Comparison of ENCODE assay signal across 12 cellular contexts in genomic region chr14:101361044-101361443, GRCh38.
DNase-seq lines count a peak whose midpoint lies in the region; ATAC-seq and TF ChIP-seq lines count a peak whose summit lies in the region.
"Had no signal": no experiment of that assay in that cellular context is flagged by ENCODE, and none has a peak within 500 bp of the region (broad histone marks: within the 10 kb centered on the region; RNA-seq: fewer than 3 reads in every experiment).

No MANE protein-coding gene starts in this region.

- peaks cover 4% of the 10 kb centered on the region for H3K9me3 Mint-ChIP-seq in activated CD4-positive, alpha-beta T cell treated with anti-CD3 and anti-CD28 coated beads, Interleukin-2, amount 10 ng/mL, durations not matched to agents 24 days and 14 days

- TF ChIP-seq EP300 in suprapubic skin (IDR thresholded peaks at IDR 0.05), result no peak

- no peaks in the 10 kb centered on the region for H3K79me2 ChIP-seq in Karpas-422 (ENCODE audit: low read length)

- H3K4me3 Mint-ChIP-seq in activated CD4-positive, alpha-beta T cell treated with anti-CD3 and anti-CD28 coated beads, Interleukin-2, amount 10 ng/mL, durations not matched to agents 24 days and 14 days, result no peak overlapping the region
- H3K4me3 Mint-ChIP-seq: H9 had no signal

- intact Hi-C loops in activated CD4-positive, alpha-beta T cell treated with anti-CD3 and anti-CD28 coated beads, Interleukin-2, amount 10 ng/mL, durations not matched to agents 24 days and 14 days (cut with micrococcal nuclease), result no loop called here

- H3K4me1 Mint-ChIP-seq in activated CD4-positive, alpha-beta T cell treated with anti-CD3 and anti-CD28 coated beads, Interleukin-2, amount 10 ng/mL, durations not matched to agents 24 days and 14 days, result no peaks in the 10 kb centered on the region

- TF ChIP-seq CTCF in VCaP (conservative IDR thresholded peaks at IDR 0.05) (no peak), suprapubic skin (IDR thresholded peaks at IDR 0.05) (no peak)

- no peaks in the 10 kb centered on the region for H4K20me1 ChIP-seq in Karpas-422 (ENCODE audit: insufficient read depth, low read depth, low read length)

- DNase-seq in Karpas-422 (peak; percentile 83), suprapubic skin (ENCODE audit: low spot score in 2 of 2) (no peak), NCI-H446 treated with DMSO at 0.1 percent for 48 hours (lab: John Stamatoyannopoulos, UW) (no peak)
- DNase-seq in activated CD4-positive, alpha-beta T cell treated with anti-CD3 and anti-CD28 coated beads, Interleukin-2, amount 10 ng/mL, durations not matched to agents 24 days and 14 days, result no peak
- DNase-seq: DMS53, H9, NCI-H524 treated with DMSO at 0.1 percent for 48 hours had no signal

- no peak overlapping the region for H3K27ac Mint-ChIP-seq in activated CD4-positive, alpha-beta T cell treated with anti-CD3 and anti-CD28 coated beads, Interleukin-2, amount 10 ng/mL, durations not matched to agents 24 days and 14 days
- H3K27ac Mint-ChIP-seq: H9 had no signal

- no peaks in the 10 kb centered on the region for H3K27me3 Mint-ChIP-seq in activated CD4-positive, alpha-beta T cell treated with anti-CD3 and anti-CD28 coated beads, Interleukin-2, amount 10 ng/mL, durations not matched to agents 24 days and 14 days

- H3K9me3 ChIP-seq in Karpas-422 (ENCODE audit: low read length), result no peaks in the 10 kb centered on the region; the same call in 1 of the 2 replicates
- H3K9me3 ChIP-seq in muscle layer of duodenum (ENCODE audit: control insufficient read depth in 1 of 2, low read length in 2 of 2), result peaks cover 0 to 5% of the 10 kb centered on the region in 2 donors
- no peaks in the 10 kb centered on the region for H3K9me3 ChIP-seq in suprapubic skin

- ATAC-seq in GM21737 (IDR thresholded peaks at IDR 0.05; ENCODE audit: unreplicated experiment), result no peak
- ATAC-seq: Panc1 had no signal

- H3K4me2 ChIP-seq in Karpas-422 (ENCODE audit: low read depth, low read length, poor library complexity, severe bottlenecking), result no peak overlapping the region

- no peak overlapping the region for H2AFZ ChIP-seq in Karpas-422 (ENCODE audit: low read length)

- no peaks in the 10 kb centered on the region for H3K9me2 ChIP-seq in Karpas-422 (replicated peaks; ENCODE audit: insufficient read depth, low read length)

- no peak overlapping the region for H3K9ac ChIP-seq in Karpas-422 (ENCODE audit: low read length)

- H3K27me3 ChIP-seq in Karpas-422 (ENCODE audit: low read length) (0 out of 2 replicates have a peak, but pooled peaks cover 2% of the 10 kb centered on the region), muscle layer of duodenum (ENCODE audit: low read depth, low read length) (no peaks in the 10 kb centered on the region), suprapubic skin (peaks cover 20% of the 10 kb centered on the region)

- H3K27ac ChIP-seq in Karpas-422 (ENCODE audit: low read length) (no peak overlapping the region), VCaP (peak overlapping the region; percentile 60), muscle layer of duodenum (ENCODE audit: low read length) (peak overlapping the region; percentile 70), suprapubic skin (peak overlapping the region; percentile 78)

- H3K4me3 ChIP-seq in Karpas-422 (ENCODE audit: low read length) (no peak overlapping the region), muscle layer of duodenum (ENCODE audit: low read depth in 1 of 2, low read length in 2 of 2) (peak overlapping the region in 1 of 2 donors; percentile 15), suprapubic skin (no peak overlapping the region)
- H3K4me3 ChIP-seq: skin epidermis had no signal

- H3K4me1 ChIP-seq in Karpas-422 (ENCODE audit: low read length) (peaks cover 34% of the 10 kb centered on the region), muscle layer of duodenum (ENCODE audit: control insufficient read depth in 1 of 2, insufficient read depth in 2 of 2, low read length in 2 of 2) (peaks cover 0 to 16% of the 10 kb centered on the region in 2 donors), suprapubic skin (peaks cover 27% of the 10 kb centered on the region)

- H3K36me3 ChIP-seq in Karpas-422 (ENCODE audit: insufficient read depth, low read length), result no peaks in the 10 kb centered on the region
- no peaks in the 10 kb centered on the region for H3K36me3 ChIP-seq in muscle layer of duodenum (ENCODE audit: control insufficient read depth in 1 of 2, insufficient read depth in 2 of 2, low read length in 2 of 2)
- no peaks in the 10 kb centered on the region for H3K36me3 ChIP-seq in suprapubic skin

- 87% methylated on average over 16 of the region's 16 CpGs for WGBS in suprapubic skin

- H3K36me3 Mint-ChIP-seq in activated CD4-positive, alpha-beta T cell treated with anti-CD3 and anti-CD28 coated beads, Interleukin-2, amount 10 ng/mL, durations not matched to agents 24 days and 14 days (ENCODE audit: low read depth), result no peaks in the 10 kb centered on the region

- TF ChIP-seq POLR2A in suprapubic skin (IDR thresholded peaks at IDR 0.05), result no peak
